8 cellular contexts compared by ENCODE assay signal in the genomic region with DNA sequence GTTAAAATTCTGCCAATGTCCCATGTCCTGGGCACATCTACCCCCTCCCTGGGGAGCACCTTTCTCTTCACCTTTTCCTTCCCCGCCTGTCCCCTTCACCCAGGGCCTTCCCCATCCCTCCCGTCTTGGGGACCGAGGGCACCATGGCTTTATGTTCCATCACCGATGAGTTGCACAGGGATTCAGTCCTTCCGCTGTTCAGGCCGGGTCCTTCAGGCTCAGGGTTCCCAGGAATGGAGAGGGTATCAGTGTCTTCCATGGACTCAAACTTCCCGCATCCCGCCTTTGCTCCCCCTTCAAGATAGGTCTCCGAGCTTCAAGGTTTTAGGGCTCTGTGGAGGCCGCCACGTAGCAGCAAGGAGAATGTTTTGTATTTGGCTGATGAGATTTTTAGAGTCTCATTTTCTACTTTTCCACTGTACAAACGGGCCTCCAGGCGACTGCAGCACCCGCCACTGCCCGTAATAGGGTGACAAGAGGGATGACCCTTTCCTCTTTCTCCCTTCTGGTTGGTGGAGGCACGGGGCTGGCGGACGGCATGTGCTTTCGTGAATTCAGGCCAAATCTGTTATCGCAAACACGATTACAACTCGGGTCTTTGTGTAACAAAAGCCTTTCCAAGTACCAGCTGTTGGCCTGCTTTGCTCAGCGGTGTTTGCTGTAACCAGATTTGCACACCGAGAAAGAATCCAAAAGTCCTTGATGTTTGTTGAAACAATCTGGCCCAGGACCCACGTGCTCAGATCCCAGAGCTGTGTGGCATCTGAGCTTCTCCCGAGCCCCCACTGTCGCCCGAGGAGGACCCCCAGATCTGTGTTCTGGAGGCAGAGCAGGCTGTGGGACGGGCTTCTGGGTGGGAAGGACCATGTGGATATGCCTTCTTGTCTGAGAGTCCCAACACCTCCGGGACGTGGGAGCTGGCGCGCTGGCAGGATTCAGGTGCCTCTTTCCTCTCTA.
DNase-seq lines count a peak whose midpoint lies in the region; ATAC-seq and TF ChIP-seq lines count a peak whose summit lies in the region.

No MANE protein-coding gene starts in this region.

- H3K4me1 ChIP-seq in hepatocyte (ENCODE audit: insufficient read depth): peaks cover 73% of the 10 kb centered on the region
- H3K4me1 ChIP-seq in stomach: peaks cover 84 to 98% (median 93%) of the 10 kb centered on the region in 4 donors

- no peaks in the 10 kb centered on the region for H3K27me3 Mint-ChIP-seq in activated T-helper 2 cell treated with anti-CD3 and anti-CD28 coated beads, Interferon-gamma antibody, Interleukin-2, Interleukin-4, amounts not matched to agents 10 μg/mL and 5 μg/mL and 100 μg/mL, durations not matched to agents 14 hours and 24 hours and 36 hours (ENCODE audit: low read depth)

- peaks cover 20% of the 10 kb centered on the region for H3K36me3 Mint-ChIP-seq in activated T-helper 2 cell treated with anti-CD3 and anti-CD28 coated beads, Interferon-gamma antibody, Interleukin-2, Interleukin-4, amounts not matched to agents 10 μg/mL and 5 μg/mL and 100 μg/mL, durations not matched to agents 14 hours and 24 hours and 36 hours (ENCODE audit: low read depth)

- peak; percentile 30 for TF ChIP-seq EP300 in stomach (IDR thresholded peaks at IDR 0.05)

- H3K36me3 ChIP-seq in hepatocyte (replicated peaks; ENCODE audit: insufficient read depth, low read depth): no peaks in the 10 kb centered on the region
- peaks cover 0 to 12% (median 0%) of the 10 kb centered on the region in 4 donors for H3K36me3 ChIP-seq in stomach

- peak overlapping the region; percentile 46 for H3K27ac Mint-ChIP-seq in activated T-helper 2 cell treated with anti-CD3 and anti-CD28 coated beads, Interferon-gamma antibody, Interleukin-2, Interleukin-4, amounts not matched to agents 10 μg/mL and 5 μg/mL and 100 μg/mL, durations not matched to agents 14 hours and 24 hours and 36 hours

- no peak for ATAC-seq in HG03139 (IDR thresholded peaks at IDR 0.05; ENCODE audit: unreplicated experiment)
- no peak for ATAC-seq in GM18867 (IDR thresholded peaks at IDR 0.05; ENCODE audit: unreplicated experiment)

- no peaks in the 10 kb centered on the region for H3K9me2 ChIP-seq in hepatocyte (replicated peaks; ENCODE audit: insufficient read depth)

- TF ChIP-seq CTCF in hepatocyte (IDR thresholded peaks at IDR 0.05; ENCODE audit: poor library complexity): no peak
- no peak for TF ChIP-seq CTCF in stomach (IDR thresholded peaks at IDR 0.05)

- H3K4me2 ChIP-seq in hepatocyte: peak overlapping the region; percentile 95

- H3K79me2 ChIP-seq in hepatocyte: peaks cover 95% of the 10 kb centered on the region

- no peak for TF ChIP-seq POLR2A in stomach (IDR thresholded peaks at IDR 0.05)

- DNase-seq in NCI-H2029 treated with DMSO at 0.1 percent for 48 hours (lab: John Stamatoyannopoulos, UW): peak; percentile 24
- no peak for DNase-seq in NCI-H2029 (lab: John Stamatoyannopoulos, UW)
- no peak for DNase-seq in activated T-helper 2 cell treated with anti-CD3 and anti-CD28 coated beads, Interferon-gamma antibody, Interleukin-2, Interleukin-4, amounts not matched to agents 10 μg/mL and 5 μg/mL and 100 μg/mL, durations not matched to agents 14 hours and 24 hours and 36 hours (ENCODE audit: low spot score)
- peak; percentile 54 for DNase-seq in hepatocyte (ENCODE audit: low spot score)
- peak; percentile 86 for DNase-seq in stomach
- DNase-seq in NCI-H2081 treated with DMSO at 0.1 percent for 48 hours (lab: John Stamatoyannopoulos, UW): no peak

- 51% methylated on average over 33 of the region's 33 CpGs for WGBS in hepatocyte (ENCODE audit: low lambda C conversion rate, missing lambda C conversion rate)
- 29 to 51% (median 34%) methylated on average over 30 to 33 of the region's 33 CpGs for WGBS in stomach, 5 donors

- no peaks in the 10 kb centered on the region for H3K27me3 ChIP-seq in hepatocyte
- H3K27me3 ChIP-seq in stomach: no peaks in the 10 kb centered on the region

- H3K27ac ChIP-seq in hepatocyte: peak overlapping the region; percentile 96
- peak overlapping the region; percentile 93 to 98 (median 94) for H3K27ac ChIP-seq in stomach

- no peaks in the 10 kb centered on the region for H3K9me3 Mint-ChIP-seq in activated T-helper 2 cell treated with anti-CD3 and anti-CD28 coated beads, Interferon-gamma antibody, Interleukin-2, Interleukin-4, amounts not matched to agents 10 μg/mL and 5 μg/mL and 100 μg/mL, durations not matched to agents 14 hours and 24 hours and 36 hours

- peaks cover 56% of the 10 kb centered on the region for H3K4me1 Mint-ChIP-seq in activated T-helper 2 cell treated with anti-CD3 and anti-CD28 coated beads, Interferon-gamma antibody, Interleukin-2, Interleukin-4, amounts not matched to agents 10 μg/mL and 5 μg/mL and 100 μg/mL, durations not matched to agents 14 hours and 24 hours and 36 hours (ENCODE audit: low read depth)

- H3K4me3 Mint-ChIP-seq in activated T-helper 2 cell treated with anti-CD3 and anti-CD28 coated beads, Interferon-gamma antibody, Interleukin-2, Interleukin-4, amounts not matched to agents 10 μg/mL and 5 μg/mL and 100 μg/mL, durations not matched to agents 14 hours and 24 hours and 36 hours (ENCODE audit: low read depth): peak overlapping the region; percentile 88

- H4K20me1 ChIP-seq in hepatocyte (ENCODE audit: insufficient read depth, poor library complexity, severe bottlenecking): peaks cover 74% of the 10 kb centered on the region

- no peaks in the 10 kb centered on the region for H3K9me3 ChIP-seq in hepatocyte (ENCODE audit: low read depth)
- H3K9me3 ChIP-seq in stomach: no peaks in the 10 kb centered on the region

- no peak overlapping the region for H2AFZ ChIP-seq in hepatocyte

- no peak overlapping the region for H3K4me3 ChIP-seq in hepatocyte
- H3K4me3 ChIP-seq in stomach: peak overlapping the region; percentile 70 to 93 (median 82)

- intact Hi-C loops in activated T-helper 2 cell treated with anti-CD3 and anti-CD28 coated beads, Interferon-gamma antibody, Interleukin-2, Interleukin-4, amounts not matched to agents 10 μg/mL and 5 μg/mL and 100 μg/mL, durations not matched to agents 14 hours and 24 hours and 36 hours (cut with micrococcal nuclease): loop anchor here (10.0 kb wide), 1 partner anchor 578 kb away; the partner anchor contains the start of gene TNRC6C
- intact Hi-C loops in stomach (cut with DNase I; ENCODE audit: low total_unique reads): no loop called here

Comparison
In these comparisons a context has a peak if more than half of its experiments do, and no peak if none do; other contexts are left out.
1. DNase-seq: peak in NCI-H2029 treated with DMSO at 0.1 percent for 48 hours (single experiment), hepatocyte (single experiment) and stomach (single experiment); none in NCI-H2029 (single experiment), activated T-helper 2 cell treated with anti-CD3 and anti-CD28 coated beads, Interferon-gamma antibody, Interleukin-2, Interleukin-4, amounts not matched to agents 10 μg/mL and 5 μg/mL and 100 μg/mL, durations not matched to agents 14 hours and 24 hours and 36 hours (single experiment) and NCI-H2081 treated with DMSO at 0.1 percent for 48 hours (single experiment).